25 cellular contexts compared by ENCODE assay signal in the genomic region with DNA sequence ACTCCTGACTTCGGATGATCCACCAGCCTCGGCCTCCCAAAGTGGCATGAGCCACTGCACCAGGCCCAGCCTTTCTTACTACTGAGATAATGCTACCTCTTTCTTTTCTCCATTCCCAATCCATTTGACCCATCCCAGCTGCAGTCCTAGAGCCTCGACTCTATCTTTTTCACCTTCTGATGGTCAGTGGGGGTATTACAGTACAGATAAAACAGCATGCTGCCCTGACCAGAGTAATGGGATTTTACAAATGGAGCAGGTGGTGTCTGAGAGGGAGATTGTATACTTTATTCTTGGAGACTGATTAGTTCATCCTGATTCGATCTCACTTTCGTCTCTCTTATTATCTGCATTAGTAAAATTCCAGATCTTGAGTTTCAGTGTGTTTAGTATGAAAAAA.
"Had no signal": no experiment of that assay in that cellular context is flagged by ENCODE, and none has a peak within 500 bp of the region (broad histone marks: within the 10 kb centered on the region; RNA-seq: fewer than 3 reads in every experiment).

No MANE protein-coding gene starts in this region.

- H3K36me3 Mint-ChIP-seq: memory B cell, naive B cell, type B pancreatic cell had no signal

- H3K4me3 ChIP-seq: dorsolateral prefrontal cortex, esophagus squamous epithelium, left ventricle myocardium inferior, lower lobe of right lung, right atrium auricular region, stomach had no signal

- H3K9me3 Mint-ChIP-seq: memory B cell, type B pancreatic cell had no signal

- H3K4me1 Mint-ChIP-seq: memory B cell had no signal

- H3K27ac ChIP-seq: dorsolateral prefrontal cortex, epithelial cell of prostate, esophagus squamous epithelium, lower lobe of right lung, right atrium auricular region, stomach had no signal

- ATAC-seq: left cardiac atrium, lower lobe of right lung had no signal

- H3K27me3 Mint-ChIP-seq: memory B cell had no signal

- DNase-seq: cortex of kidney; dorsolateral prefrontal cortex; effector CD8-positive, alpha-beta T cell; esophagus squamous epithelium; foreskin fibroblast; kidney; left cardiac atrium; left ventricle myocardium inferior; lower lobe of right lung; midbrain; naive B cell; nephron progenitor cell; posterior cingulate gyrus; small intestine; stimulated activated CD4-positive, alpha-beta T cell treated with anti-CD3 and anti-CD28 coated beads, Interleukin-12 subunit alpha, Interleukin-12 subunit beta, amount 100 ng/mL, for 4 hours; stimulated activated naive CD4-positive, alpha-beta T cell; stomach; substantia nigra had no signal

- H3K4me1 ChIP-seq: esophagus squamous epithelium, lower lobe of right lung had no signal

- H3K27ac Mint-ChIP-seq: memory B cell, naive B cell, nephron progenitor cell, type B pancreatic cell had no signal

- H3K36me3 ChIP-seq: esophagus squamous epithelium, left ventricle myocardium inferior, lower lobe of right lung, right atrium auricular region, stomach, thoracic aorta had no signal

- H3K4me3 Mint-ChIP-seq: memory B cell, nephron progenitor cell, type B pancreatic cell had no signal

- FAIRE-seq: endometrium, kidney, small intestine, urothelium cell line had no signal

- H3K27me3 ChIP-seq: esophagus squamous epithelium, right atrium auricular region, stomach had no signal

- H3K9me3 ChIP-seq: esophagus squamous epithelium, left ventricle myocardium inferior, lower lobe of right lung, right atrium auricular region, stomach, thoracic aorta had no signal
